In genomic region chr4:8052160-8052691, GRCh38 we compare ENCODE assay signal across 26 cellular contexts.
"Had no signal": no experiment of that assay in that cellular context is flagged by ENCODE, and none has a peak within 500 bp of the region (broad histone marks: within the 10 kb centered on the region; RNA-seq: fewer than 3 reads in every experiment).

No MANE protein-coding gene starts in this region.

- H3K4me2 ChIP-seq: smooth muscle cell had no signal

- DNase-seq: activated CD4-positive, alpha-beta T cell treated with anti-CD3 and anti-CD28 coated beads for 4 hours; activated CD4-positive, alpha-beta T cell treated with anti-CD3 and anti-CD28 coated beads, Interleukin-2, amount 50 U/mL, for 48 hours; activated CD4-positive, CD25-positive, alpha-beta regulatory T cell; activated effector memory CD4-positive, alpha-beta T cell treated with Interleukin-2 at 50 U/mL for 16 hours; activated naive CD4-positive, alpha-beta T cell treated with anti-CD3 and anti-CD28 coated beads for 36 hours; activated naive CD8-positive, alpha-beta T cell treated with anti-CD3 and anti-CD28 coated beads, Interleukin-2, amount 10 ng/mL, durations not matched to agents 7 days and 5 days; activated T-cell treated with anti-CD3 and anti-CD28 coated beads, Interleukin-2, amount 50 U/mL, for 48 hours; amniotic stem cell; dermis blood vessel endothelial cell; effector memory CD4-positive, alpha-beta T cell; head of caudate nucleus; left ventricle myocardium superior; mammary epithelial cell; natural killer cell; right lobe of liver; stimulated activated CD4-positive, alpha-beta T cell treated with anti-CD3 and anti-CD28 coated beads, Interleukin-15, amount 100 ng/mL, for 24 hours; stomach; testis had no signal

- ATAC-seq: left ventricle myocardium superior; natural killer cell; right lobe of liver; stimulated activated memory B cell treated with anti-CD40 and anti-IgM and Interleukin-4, amounts not matched to agents 10 μg/mL and 1 μg/mL and 100 μg/mL, for 72 hours had no signal

- H3K79me2 ChIP-seq: parathyroid adenoma had no signal

- H3K27ac ChIP-seq: esophagus muscularis mucosa, neutrophil, parathyroid adenoma, right lobe of liver, stomach, testis had no signal

- H3K36me3 ChIP-seq: esophagus muscularis mucosa, neutrophil, right lobe of liver had no signal

- H3K27me3 ChIP-seq: esophagus muscularis mucosa, right lobe of liver, stomach, testis had no signal

- H3K4me3 ChIP-seq: esophagus muscularis mucosa, right lobe of liver, smooth muscle cell, stomach, testis had no signal

- H3K4me1 Mint-ChIP-seq: activated naive CD8-positive, alpha-beta T cell treated with anti-CD3 and anti-CD28 coated beads, Interleukin-2, amount 10 ng/mL, durations not matched to agents 7 days and 5 days; natural killer cell had no signal

- H3K36me3 Mint-ChIP-seq: activated naive CD8-positive, alpha-beta T cell treated with anti-CD3 and anti-CD28 coated beads, Interleukin-2, amount 10 ng/mL, durations not matched to agents 7 days and 5 days; mesothelial cell of epicardium; natural killer cell; type B pancreatic cell had no signal

- H2AFZ ChIP-seq: parathyroid adenoma had no signal

- H3K9me3 Mint-ChIP-seq: mesothelial cell of epicardium; natural killer cell; T-helper 1 cell treated with Interleukin-12 subunit alpha and Interleukin-12 subunit beta and Interleukin-4 antibody, amounts not matched to agents 30 μg/mL and 1 μg/mL, for 36 hours; type B pancreatic cell had no signal

- H3K27ac Mint-ChIP-seq: activated naive CD4-positive, alpha-beta T cell treated with anti-CD3 and anti-CD28 coated beads for 36 hours; activated naive CD8-positive, alpha-beta T cell treated with anti-CD3 and anti-CD28 coated beads, Interleukin-2, amount 10 ng/mL, durations not matched to agents 7 days and 5 days; mesothelial cell of epicardium; natural killer cell; stimulated activated memory B cell treated with anti-CD40 and anti-IgM and Interleukin-4, amounts not matched to agents 10 μg/mL and 1 μg/mL and 100 μg/mL, for 72 hours; T-helper 1 cell treated with Interleukin-12 subunit alpha and Interleukin-12 subunit beta and Interleukin-4 antibody, amounts not matched to agents 30 μg/mL and 1 μg/mL, for 36 hours; type B pancreatic cell had no signal

- H3K4me3 Mint-ChIP-seq: activated naive CD4-positive, alpha-beta T cell treated with anti-CD3 and anti-CD28 coated beads for 36 hours; activated naive CD8-positive, alpha-beta T cell treated with anti-CD3 and anti-CD28 coated beads, Interleukin-2, amount 10 ng/mL, durations not matched to agents 7 days and 5 days; mesothelial cell of epicardium; natural killer cell; stimulated activated memory B cell treated with anti-CD40 and anti-IgM and Interleukin-4, amounts not matched to agents 10 μg/mL and 1 μg/mL and 100 μg/mL, for 72 hours; T-helper 1 cell treated with Interleukin-12 subunit alpha and Interleukin-12 subunit beta and Interleukin-4 antibody, amounts not matched to agents 30 μg/mL and 1 μg/mL, for 36 hours; type B pancreatic cell had no signal
